Comparison of ENCODE assay signal across 19 cellular contexts in genomic region chr16:85490407-85490806, GRCh38.
"Had no signal": no experiment of that assay in that cellular context is flagged by ENCODE, and none has a peak within 500 bp of the region (broad histone marks: within the 10 kb centered on the region; RNA-seq: fewer than 3 reads in every experiment).

No MANE protein-coding gene starts in this region.

- H3K4me2 ChIP-seq: hepatocyte had no signal

- H3K4me1 Mint-ChIP-seq: stimulated activated effector memory CD8-positive, alpha-beta T cell treated with anti-CD3 and anti-CD28 coated beads, Interleukin-12 subunit alpha, Interleukin-12 subunit beta, amount 100 ng/mL, for 72 hours had no signal

- H3K27me3 Mint-ChIP-seq: naive thymus-derived CD4-positive, alpha-beta T cell; stimulated activated naive CD8-positive, alpha-beta T cell treated with anti-CD3 and anti-CD28 coated beads, Interleukin-15, amount 100 ng/mL, for 72 hours had no signal

- H2AFZ ChIP-seq: hepatocyte had no signal

- FAIRE-seq: pancreas had no signal

- H3K27me3 ChIP-seq: hepatocyte, pancreas, right atrium auricular region, tibial nerve, upper lobe of left lung, vagina had no signal

- H3K27ac ChIP-seq: hepatocyte, left ventricle myocardium inferior, skin epidermis, tibial nerve, vagina had no signal

- H3K4me3 ChIP-seq: hepatocyte, left ventricle myocardium inferior, lung, mucosa of descending colon, pancreas, psoas muscle, right atrium auricular region, skin epidermis, tibial nerve, upper lobe of left lung, vagina had no signal

- H3K36me3 Mint-ChIP-seq: naive thymus-derived CD4-positive, alpha-beta T cell; natural killer cell treated with Interleukin-12 subunit alpha and Interleukin-12 subunit beta and Interleukin-15 and Interleukin-18, amount 100 ng/mL, for 72 hours had no signal

- H3K4me3 Mint-ChIP-seq: natural killer cell treated with Interleukin-12 subunit alpha and Interleukin-12 subunit beta and Interleukin-15 and Interleukin-18, amount 100 ng/mL, for 72 hours; stimulated activated effector memory CD8-positive, alpha-beta T cell treated with anti-CD3 and anti-CD28 coated beads, Interleukin-12 subunit alpha, Interleukin-12 subunit beta, amount 100 ng/mL, for 72 hours had no signal

- ATAC-seq: sciatic nerve had no signal

- H3K36me3 ChIP-seq: left ventricle myocardium inferior, pancreas, right atrium auricular region, tibial nerve, upper lobe of left lung, vagina had no signal

- DNase-seq: islet precursor cell, left ventricle myocardium inferior, midbrain, nucleus accumbens, psoas muscle had no signal

- H3K9me3 ChIP-seq: left ventricle myocardium inferior, mucosa of descending colon, pancreas, psoas muscle, right atrium auricular region, tibial nerve, upper lobe of left lung, vagina had no signal

- H3K9me3 Mint-ChIP-seq: naive thymus-derived CD4-positive, alpha-beta T cell; natural killer cell treated with Interleukin-12 subunit alpha and Interleukin-12 subunit beta and Interleukin-15 and Interleukin-18, amount 100 ng/mL, for 72 hours; stimulated activated effector memory CD8-positive, alpha-beta T cell treated with anti-CD3 and anti-CD28 coated beads, Interleukin-12 subunit alpha, Interleukin-12 subunit beta, amount 100 ng/mL, for 72 hours; stimulated activated naive CD8-positive, alpha-beta T cell treated with anti-CD3 and anti-CD28 coated beads, Interleukin-15, amount 100 ng/mL, for 72 hours had no signal
